13 cellular contexts compared by ENCODE assay signal in genomic region chr3:36166477-36166876, GRCh38.
DNase-seq lines count a peak whose midpoint lies in the region; ATAC-seq and TF ChIP-seq lines count a peak whose summit lies in the region.
"Had no signal": no experiment of that assay in that cellular context is flagged by ENCODE, and none has a peak within 500 bp of the region (broad histone marks: within the 10 kb centered on the region; RNA-seq: fewer than 3 reads in every experiment).

No MANE protein-coding gene starts in this region.

- no peak for TF ChIP-seq POLR2A in GM18505 (IDR thresholded peaks at IDR 0.05; ENCODE audit: borderline replicate concordance, extremely low read depth, insufficient read depth, insufficient read length)
- TF ChIP-seq POLR2A in Peyer's patch (IDR thresholded peaks at IDR 0.05) = no peak

- no peaks in the 10 kb centered on the region for H3K27me3 ChIP-seq in Peyer's patch

- no peak for ATAC-seq in GM18505 (IDR thresholded peaks at IDR 0.05; ENCODE audit: unreplicated experiment)
- ATAC-seq: HepG2 had no signal

- H3K36me3 ChIP-seq in Peyer's patch = no peaks in the 10 kb centered on the region

- no peak for TF ChIP-seq CTCF in AG10803 (conservative IDR thresholded peaks at IDR 0.05; ENCODE audit: low read length)
- no peak for TF ChIP-seq CTCF in Peyer's patch (IDR thresholded peaks at IDR 0.05)

- H3K4me3 ChIP-seq in AG10803 (ENCODE audit: low read length) = no peak overlapping the region
- no peak overlapping the region for H3K4me3 ChIP-seq in Peyer's patch

- H3K27ac ChIP-seq in Peyer's patch = no peak overlapping the region
- H3K27ac ChIP-seq: C4-2B had no signal

- DNase-seq in AG10803 (ENCODE audit: low read depth) (peak; percentile 73), LoVo (ENCODE audit: low spot score) (peak; percentile 15), astrocyte of the hippocampus (ENCODE audit: low read depth, low spot score) (peak; percentile 76), iris pigment epithelial cell (ENCODE audit: low read depth) (peak; percentile 46), NCI-H524 treated with DMSO at 0.1 percent for 48 hours (lab: John Stamatoyannopoulos, UW) (no peak), DMS 273 treated with DMSO at 0.1 percent for 48 hours (lab: John Stamatoyannopoulos, UW) (no peak), Peyer's patch (no peak)
- DNase-seq: activated naive CD8-positive, alpha-beta T cell treated with anti-CD3 and anti-CD28 coated beads, Interleukin-2, amount 10 ng/mL, durations not matched to agents 7 days and 5 days; NCI-H146; stimulated activated CD4-positive, alpha-beta T cell treated with anti-CD3 and anti-CD28 coated beads, Interleukin-1b, Interleukin-23, amount 100 ng/mL, for 48 hours had no signal

- no peaks in the 10 kb centered on the region for H3K9me3 ChIP-seq in Peyer's patch

- H3K4me1 ChIP-seq in Peyer's patch = no peaks in the 10 kb centered on the region

Comparison
In these comparisons a context has a peak if more than half of its experiments do, and no peak if none do; other contexts are left out.
1. DNase-seq: peak in AG10803 (single experiment), LoVo (single experiment), astrocyte of the hippocampus (single experiment) and iris pigment epithelial cell (single experiment); none in NCI-H524 treated with DMSO at 0.1 percent for 48 hours (single experiment), DMS 273 treated with DMSO at 0.1 percent for 48 hours (single experiment) and Peyer's patch (0 of 3).